19 cellular contexts compared by ENCODE assay signal in the genomic region with DNA sequence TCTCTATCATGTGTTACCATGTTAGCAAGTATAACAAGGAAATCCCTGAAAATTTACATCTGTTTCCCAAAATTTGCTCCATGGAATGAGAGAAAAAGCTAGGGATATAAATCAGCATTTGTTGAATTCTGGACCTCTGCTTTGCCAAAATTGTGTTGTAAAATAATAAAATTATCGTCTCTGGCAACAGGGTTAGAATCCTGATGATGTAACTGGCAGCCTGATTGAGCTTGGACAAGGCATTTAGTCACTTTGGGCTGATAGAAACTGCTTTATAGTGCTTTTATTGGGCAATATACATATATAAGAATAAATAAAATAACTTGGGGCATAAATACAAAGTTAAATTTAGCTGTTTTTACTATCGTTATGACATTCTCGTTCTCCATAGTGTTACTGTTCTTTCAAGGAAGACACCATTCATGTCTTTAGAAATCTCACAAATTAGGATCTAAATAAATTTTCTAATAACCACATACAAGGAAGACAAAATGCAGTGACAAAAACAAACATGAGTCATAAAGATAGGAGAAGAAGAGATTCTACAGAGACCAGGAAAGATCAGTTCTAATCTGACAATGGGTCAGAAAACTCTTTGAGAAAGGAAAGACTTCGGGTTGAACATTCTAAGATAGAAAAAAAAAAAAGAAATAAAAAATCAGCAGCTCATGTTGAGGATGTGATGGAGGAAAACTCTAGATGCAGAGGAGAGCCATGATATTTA.
DNase-seq lines count a peak whose midpoint lies in the region; TF ChIP-seq lines count a peak whose summit lies in the region.
"Had no signal": no experiment of that assay in that cellular context is flagged by ENCODE, and none has a peak within 500 bp of the region (broad histone marks: within the 10 kb centered on the region; RNA-seq: fewer than 3 reads in every experiment).

No MANE protein-coding gene starts in this region.

- H3K4me2 ChIP-seq in GM23248 (ENCODE audit: unreplicated experiment) (peak overlapping the region; percentile 69), SK-N-SH (peak overlapping the region; percentile 63), trophoblast cell (ENCODE audit: low read length) (no peak overlapping the region)

- CTCF ChIA-PET in SK-N-SH (lab: Yijun Ruan, JAX): no interaction called here

- no peaks in the 10 kb centered on the region for H3K9me2 ChIP-seq in GM23248 (ENCODE audit: insufficient read depth)
- H3K9me2 ChIP-seq in SK-N-SH: no peaks in the 10 kb centered on the region

- no peak for TF ChIP-seq RAD21 in SK-N-SH (IDR thresholded peaks at IDR 0.05; ENCODE audit: low read length)

- H2AFZ ChIP-seq in GM23248 (peak overlapping the region; percentile 58), SK-N-SH (ENCODE audit: low read depth) (peak overlapping the region; percentile 68), trophoblast cell (ENCODE audit: insufficient read depth, low read length, poor library complexity) (no peak overlapping the region)

- H3K79me1 ChIP-seq in trophoblast cell (ENCODE audit: low read length): no peaks in the 10 kb centered on the region

- no peaks in the 10 kb centered on the region for H3K79me2 ChIP-seq in GM23248 (ENCODE audit: insufficient read depth)
- no peaks in the 10 kb centered on the region for H3K79me2 ChIP-seq in SK-N-SH (ENCODE audit: insufficient read depth)
- no peaks in the 10 kb centered on the region for H3K79me2 ChIP-seq in trophoblast cell (ENCODE audit: control insufficient read depth, insufficient read depth, low read length, poor library complexity)

- no peaks in the 10 kb centered on the region for H3K36me3 ChIP-seq in GM23248 (ENCODE audit: low read depth)
- H3K36me3 ChIP-seq in SK-N-SH (replicated peaks in 1 of 2; ENCODE audit: control insufficient read depth in 1 of 2, insufficient read depth in 2 of 2, low read length in 1 of 2): no peaks in the 10 kb centered on the region
- H3K36me3 ChIP-seq in trophoblast cell (ENCODE audit: control insufficient read depth in 1 of 2, insufficient read depth in 2 of 2, low read length in 2 of 2): no peaks in the 10 kb centered on the region

- TF ChIP-seq CTCF in SK-N-SH (IDR thresholded peaks at IDR 0.05) (no peak), fibroblast of the aortic adventitia (IDR thresholded peaks at IDR 0.05; ENCODE audit: insufficient read depth, low read length) (no peak)

- no peak overlapping the region for H2BK120ac ChIP-seq in trophoblast cell (ENCODE audit: insufficient read depth, low read length, poor library complexity)

- no peak overlapping the region for H3K14ac ChIP-seq in trophoblast cell (ENCODE audit: low read length)

- H3K4me1 ChIP-seq in GM23248 (ENCODE audit: insufficient read depth): peaks cover 40% of the 10 kb centered on the region
- H3K4me1 ChIP-seq in SK-N-SH (ENCODE audit: control insufficient read depth in 1 of 2, insufficient read depth in 2 of 2, low read depth in 1 of 2, low read length in 1 of 2): peaks cover 0 to 20% of the 10 kb centered on the region in 2 experiments; a peak in 3 of 4 replicates
- H3K4me1 ChIP-seq in trophoblast cell (ENCODE audit: control insufficient read depth in 1 of 2, insufficient read depth in 2 of 2, low read length in 2 of 2): no peaks in the 10 kb centered on the region

- H4K91ac ChIP-seq in trophoblast cell (ENCODE audit: low read depth, low read length): no peak overlapping the region

- H3K9ac ChIP-seq in GM23248: peak overlapping the region; percentile 70
- H3K9ac ChIP-seq in SK-N-SH: peak overlapping the region; percentile 26; the same call in 1 of the 2 replicates
- H3K9ac ChIP-seq in trophoblast cell (ENCODE audit: low read length): no peak overlapping the region

- no peak overlapping the region for H4K12ac ChIP-seq in trophoblast cell (ENCODE audit: low read depth, low read length)

- DNase-seq in GM23248 (peak; percentile 76), SK-N-SH (no peak), fibroblast of the aortic adventitia (ENCODE audit: low read depth) (peak; percentile 46), trophoblast cell (peak in 1 of 2 donors; percentile 3), G401 (ENCODE audit: low spot score) (no peak), C1 segment of cervical spinal cord (lab: John Stamatoyannopoulos, UW) (no peak), DMS79 (lab: John Stamatoyannopoulos, UW) (no peak), NCI-H526 treated with DMSO at 0.1 percent for 48 hours (lab: John Stamatoyannopoulos, UW) (no peak)
- DNase-seq: CD8-positive, alpha-beta T cell; H7; IMR-90; Karpas-422; NCI-H1105 treated with DMSO at 0.1 percent for 48 hours; NCI-H187 treated with DMSO at 0.1 percent for 48 hours; NCI-H446; NCI-H748 treated with DMSO at 0.1 percent for 48 hours; OCI-M1; T-cell had no signal

- TF ChIP-seq EP300 in SK-N-SH (IDR thresholded peaks at IDR 0.05; ENCODE audit: borderline replicate concordance in 1 of 2, low read depth in 1 of 2, low read length in 1 of 2): peak in 1 of 2 experiments; percentile 54; a peak in 1 of 4 replicates

- H3K23ac ChIP-seq in trophoblast cell (ENCODE audit: low read length): no peak overlapping the region

- H3K18ac ChIP-seq in trophoblast cell (ENCODE audit: low read length): no peak overlapping the region

- H3K27me3 ChIP-seq in GM23248 (replicated peaks; ENCODE audit: insufficient read depth): no peaks in the 10 kb centered on the region
- H3K27me3 ChIP-seq in SK-N-SH (ENCODE audit: insufficient read depth): no peaks in the 10 kb centered on the region
- H3K27me3 ChIP-seq in trophoblast cell (ENCODE audit: insufficient read depth, low read length): no peaks in the 10 kb centered on the region

- no peaks in the 10 kb centered on the region for H4K20me1 ChIP-seq in GM23248 (ENCODE audit: insufficient read depth)
- H4K20me1 ChIP-seq in SK-N-SH (ENCODE audit: insufficient read depth): no peaks in the 10 kb centered on the region

- peaks cover 40% of the 10 kb centered on the region for H3F3A ChIP-seq in GM23248 (ENCODE audit: insufficient read depth)
- H3F3A ChIP-seq in SK-N-SH (replicated peaks; ENCODE audit: insufficient read depth): peaks cover 42% of the 10 kb centered on the region

- H3K4me3 ChIP-seq in GM23248 (peak overlapping the region; percentile 36), SK-N-SH (ENCODE audit: low read depth in 2 of 2, low read length in 1 of 2) (no peak overlapping the region), fibroblast of the aortic adventitia (ENCODE audit: low read depth, low read length) (no peak overlapping the region), trophoblast cell (ENCODE audit: low read depth, low read length) (no peak overlapping the region)

- H3K27ac ChIP-seq in GM23248 (peak overlapping the region; percentile 95), SK-N-SH (ENCODE audit: low read depth in 2 of 2, low read length in 1 of 2) (peak overlapping the region; percentile 85 to 91; a peak in 3 of 4 replicates), trophoblast cell (ENCODE audit: low read depth, low read length) (peak overlapping the region; percentile 20)
- H3K27ac ChIP-seq: RWPE1 had no signal

- in situ Hi-C loops in GM23248 (cut with MboI): no loop called here
- in situ Hi-C loops in G401 (cut with HindIII; ENCODE audit: low sequenced_read_pairs): no loop called here

- WGBS in GM23248 (ENCODE audit: low coverage in 1 of 2, low lambda C conversion rate in 2 of 2, missing lambda C conversion rate in 2 of 2), 2 experiments: 25 to 26% methylated on average over 4 of the region's 4 CpGs
- WGBS in SK-N-SH (ENCODE audit: low lambda C conversion rate): 4% methylated on average over 4 of the region's 4 CpGs
- no CpG with 5 or more reads among the region's 4 CpGs for WGBS in trophoblast cell (ENCODE audit: extremely low coverage, insufficient coverage, insufficient read length)

- no peak overlapping the region for H2AK5ac ChIP-seq in trophoblast cell (ENCODE audit: low read length)

- no peak overlapping the region for H3K4ac ChIP-seq in trophoblast cell (ENCODE audit: low read depth, low read length)

- H2BK5ac ChIP-seq in trophoblast cell (ENCODE audit: low read depth, low read length, poor library complexity): no peak overlapping the region

- POLR2A ChIA-PET in SK-N-SH (lab: Yijun Ruan, JAX): no interaction called here

- H2BK12ac ChIP-seq in trophoblast cell (ENCODE audit: low read length): no peak overlapping the region

- H3K9me3 ChIP-seq in GM23248 (ENCODE audit: low read depth) (no peaks in the 10 kb centered on the region), SK-N-SH (no peaks in the 10 kb centered on the region), trophoblast cell (ENCODE audit: insufficient read depth, low read depth, low read length) (no peaks in the 10 kb centered on the region)

- no peak overlapping the region for H4K8ac ChIP-seq in trophoblast cell (ENCODE audit: low read depth, low read length)

TF ChIP-seq in SK-N-SH, 30 proteins besides CTCF, POLR2A, EP300 and RAD21 (continues in another document):
- TF ChIP-seq FOSL2 (IDR thresholded peaks at IDR 0.05; ENCODE audit: borderline replicate concordance, low read depth): peak; percentile 31; the same call in 1 of the 2 replicates
- TF ChIP-seq, protein P1, sequence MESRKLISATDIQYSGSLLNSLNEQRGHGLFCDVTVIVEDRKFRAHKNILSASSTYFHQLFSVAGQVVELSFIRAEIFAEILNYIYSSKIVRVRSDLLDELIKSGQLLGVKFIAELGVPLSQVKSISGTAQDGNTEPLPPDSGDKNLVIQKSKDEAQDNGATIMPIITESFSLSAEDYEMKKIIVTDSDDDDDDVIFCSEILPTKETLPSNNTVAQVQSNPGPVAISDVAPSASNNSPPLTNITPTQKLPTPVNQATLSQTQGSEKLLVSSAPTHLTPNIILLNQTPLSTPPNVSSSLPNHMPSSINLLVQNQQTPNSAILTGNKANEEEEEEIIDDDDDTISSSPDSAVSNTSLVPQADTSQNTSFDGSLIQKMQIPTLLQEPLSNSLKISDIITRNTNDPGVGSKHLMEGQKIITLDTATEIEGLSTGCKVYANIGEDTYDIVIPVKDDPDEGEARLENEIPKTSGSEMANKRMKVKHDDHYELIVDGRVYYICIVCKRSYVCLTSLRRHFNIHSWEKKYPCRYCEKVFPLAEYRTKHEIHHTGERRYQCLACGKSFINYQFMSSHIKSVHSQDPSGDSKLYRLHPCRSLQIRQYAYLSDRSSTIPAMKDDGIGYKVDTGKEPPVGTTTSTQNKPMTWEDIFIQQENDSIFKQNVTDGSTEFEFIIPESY (IDR thresholded peaks at IDR 0.05; ENCODE audit: borderline replicate concordance, low read depth): no peak
- TF ChIP-seq SMC3 (IDR thresholded peaks at IDR 0.05; ENCODE audit: low read depth, low read length): no peak
- TF ChIP-seq, protein P2, sequence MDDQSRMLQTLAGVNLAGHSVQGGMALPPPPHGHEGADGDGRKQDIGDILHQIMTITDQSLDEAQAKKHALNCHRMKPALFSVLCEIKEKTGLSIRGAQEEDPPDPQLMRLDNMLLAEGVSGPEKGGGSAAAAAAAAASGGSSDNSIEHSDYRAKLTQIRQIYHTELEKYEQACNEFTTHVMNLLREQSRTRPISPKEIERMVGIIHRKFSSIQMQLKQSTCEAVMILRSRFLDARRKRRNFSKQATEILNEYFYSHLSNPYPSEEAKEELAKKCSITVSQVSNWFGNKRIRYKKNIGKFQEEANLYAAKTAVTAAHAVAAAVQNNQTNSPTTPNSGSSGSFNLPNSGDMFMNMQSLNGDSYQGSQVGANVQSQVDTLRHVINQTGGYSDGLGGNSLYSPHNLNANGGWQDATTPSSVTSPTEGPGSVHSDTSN (IDR thresholded peaks at IDR 0.05): peak; percentile 26; the same call in 1 of the 2 replicates
- TF ChIP-seq YY1 (IDR thresholded peaks at IDR 0.05; ENCODE audit: low read depth): no peak

Comparison
In these comparisons a context has a peak if more than half of its experiments do, and no peak if none do; other contexts are left out.
1. DNase-seq: peak in GM23248 (single experiment) and fibroblast of the aortic adventitia (single experiment); none in SK-N-SH (single experiment), G401 (single experiment), C1 segment of cervical spinal cord (0 of 14), DMS79 (single experiment) and NCI-H526 treated with DMSO at 0.1 percent for 48 hours (single experiment).
2. H3K27ac ChIP-seq: peak in every context shown above with its lines; median percentile 95 in GM23248; 88 in SK-N-SH; 20 in trophoblast cell.